1 cellular context compared by ENCODE assay signal in genomic region chr1:221274373-221274772, GRCh38.
TF ChIP-seq lines count a peak whose summit lies in the region.

No MANE protein-coding gene starts in this region.

TF ChIP-seq in WTC11, 78 proteins besides CTCF, POLR2A, EP300 and RAD21 (continued from another document):
- TF ChIP-seq TCF7 (CRISPR knock-in tag; IDR thresholded peaks at IDR 0.05; ENCODE audit: low read depth) (no peak), ZNF671 (CRISPR knock-in tag; IDR thresholded peaks at IDR 0.05) (no peak), ZBTB43 (CRISPR knock-in tag; IDR thresholded peaks at IDR 0.05) (no peak), JAZF1 (CRISPR knock-in tag; IDR thresholded peaks at IDR 0.05) (no peak), NFE2L1 (CRISPR knock-in tag; IDR thresholded peaks at IDR 0.05) (no peak)
TF ChIP-seq in WTC11: peak in this region for 0.
